In genomic region chr6:130620338-130620781, GRCh38 we compare ENCODE assay signal across 24 cellular contexts.
DNase-seq lines count a peak whose midpoint lies in the region; ATAC-seq, FAIRE-seq and TF ChIP-seq lines count a peak whose summit lies in the region.
"Had no signal": no experiment of that assay in that cellular context is flagged by ENCODE, and none has a peak within 500 bp of the region (broad histone marks: within the 10 kb centered on the region; RNA-seq: fewer than 3 reads in every experiment).

No MANE protein-coding gene starts in this region.

- no peaks in the 10 kb centered on the region for H3K27me3 ChIP-seq in PC-3 (ENCODE audit: low read length)
- H3K27me3 ChIP-seq: cardiac muscle cell, neural progenitor cell, SJSA1 had no signal

- H3K9ac ChIP-seq in PC-3 (ENCODE audit: low read length) = no peak overlapping the region
- H3K9ac ChIP-seq: neural progenitor cell had no signal

- BruUV-seq in PC-3 (replicated peaks; lab: Mats Ljungman, UMichigan) = no TSS peak

- no peaks in the 10 kb centered on the region for H3K36me3 ChIP-seq in PC-3 (ENCODE audit: low read depth, low read length)
- H3K36me3 ChIP-seq: cardiac muscle cell, neural progenitor cell, SJSA1 had no signal

- H3K4me3 Mint-ChIP-seq in activated T-cell treated with anti-CD3 and anti-CD28 coated beads, Interleukin-2, amount 50 U/mL, for 72 hours = no peak overlapping the region
- H3K4me3 Mint-ChIP-seq in activated T-cell treated with anti-CD3 and anti-CD28 coated beads, Interleukin-2, amount 50 U/mL, for 24 hours = no peak overlapping the region
- no peak overlapping the region for H3K4me3 Mint-ChIP-seq in stimulated activated effector memory CD8-positive, alpha-beta T cell treated with anti-CD3 and anti-CD28 coated beads, Interleukin-12 subunit alpha, Interleukin-12 subunit beta, amount 100 ng/mL, for 72 hours
- no peak overlapping the region for H3K4me3 Mint-ChIP-seq in effector memory CD8-positive, alpha-beta T cell
- H3K4me3 Mint-ChIP-seq: activated naive CD8-positive, alpha-beta T cell; neural progenitor cell had no signal

- H3K27ac Mint-ChIP-seq in activated T-cell treated with anti-CD3 and anti-CD28 coated beads, Interleukin-2, amount 50 U/mL, for 72 hours = no peak overlapping the region
- no peak overlapping the region for H3K27ac Mint-ChIP-seq in activated T-cell treated with anti-CD3 and anti-CD28 coated beads, Interleukin-2, amount 50 U/mL, for 24 hours
- no peak overlapping the region for H3K27ac Mint-ChIP-seq in stimulated activated effector memory CD8-positive, alpha-beta T cell treated with anti-CD3 and anti-CD28 coated beads, Interleukin-12 subunit alpha, Interleukin-12 subunit beta, amount 100 ng/mL, for 72 hours
- no peak overlapping the region for H3K27ac Mint-ChIP-seq in effector memory CD8-positive, alpha-beta T cell
- H3K27ac Mint-ChIP-seq: activated naive CD8-positive, alpha-beta T cell; neural progenitor cell had no signal

- no peaks in the 10 kb centered on the region for H3K27me3 Mint-ChIP-seq in activated T-cell treated with anti-CD3 and anti-CD28 coated beads, Interleukin-2, amount 50 U/mL, for 72 hours (ENCODE audit: low read depth)
- no peaks in the 10 kb centered on the region for H3K27me3 Mint-ChIP-seq in activated T-cell treated with anti-CD3 and anti-CD28 coated beads, Interleukin-2, amount 50 U/mL, for 24 hours
- H3K27me3 Mint-ChIP-seq in effector memory CD8-positive, alpha-beta T cell = no peaks in the 10 kb centered on the region
- H3K27me3 Mint-ChIP-seq: activated naive CD8-positive, alpha-beta T cell had no signal

- DNase-seq in activated T-cell treated with anti-CD3 and anti-CD28 coated beads, Interleukin-2, amount 50 U/mL, for 72 hours = no peak
- DNase-seq in activated T-cell treated with anti-CD3 and anti-CD28 coated beads, Interleukin-2, amount 50 U/mL, for 24 hours = no peak
- peak; percentile 41 for DNase-seq in PC-3
- no peak for DNase-seq in stimulated activated effector memory CD8-positive, alpha-beta T cell treated with anti-CD3 and anti-CD28 coated beads, Interleukin-12 subunit alpha, Interleukin-12 subunit beta, amount 100 ng/mL, for 72 hours (ENCODE audit: low spot score in 2 of 2)
- DNase-seq in Ammon's horn (ENCODE audit: low spot score) = no peak
- DNase-seq in effector memory CD8-positive, alpha-beta T cell = no peak
- DNase-seq: activated CD4-positive, alpha-beta T cell treated with anti-CD3 and anti-CD28 coated beads for 48 hours; activated T-cell treated with anti-CD3 and anti-CD28 coated beads for 4 hours; effector CD4-positive, alpha-beta T cell; foreskin melanocyte; left colon; midbrain; NCI-H1092; NCI-H748 treated with DMSO at 0.1 percent for 48 hours; OCI-M1; retina had no signal

- no peak overlapping the region for H2AFZ ChIP-seq in PC-3 (ENCODE audit: low read length)
- H2AFZ ChIP-seq: neural progenitor cell had no signal

- peaks cover 8% of the 10 kb centered on the region; the same call in 1 of the 2 replicates for H3K4me1 ChIP-seq in PC-3 (ENCODE audit: insufficient read depth, low read length)

- peak overlapping the region; percentile 28; the same call in 1 of the 2 replicates for H3K4me2 ChIP-seq in PC-3 (ENCODE audit: low read length)
- H3K4me2 ChIP-seq: neural progenitor cell had no signal

- H3K4me1 Mint-ChIP-seq in activated T-cell treated with anti-CD3 and anti-CD28 coated beads, Interleukin-2, amount 50 U/mL, for 72 hours (ENCODE audit: low read depth) = peaks cover 61% of the 10 kb centered on the region
- H3K4me1 Mint-ChIP-seq in activated T-cell treated with anti-CD3 and anti-CD28 coated beads, Interleukin-2, amount 50 U/mL, for 24 hours (ENCODE audit: low read depth) = peaks cover 46% of the 10 kb centered on the region
- peaks cover 18% of the 10 kb centered on the region for H3K4me1 Mint-ChIP-seq in stimulated activated effector memory CD8-positive, alpha-beta T cell treated with anti-CD3 and anti-CD28 coated beads, Interleukin-12 subunit alpha, Interleukin-12 subunit beta, amount 100 ng/mL, for 72 hours
- no peaks in the 10 kb centered on the region for H3K4me1 Mint-ChIP-seq in effector memory CD8-positive, alpha-beta T cell (ENCODE audit: low read depth in 2 of 2)

- H3K9me2 ChIP-seq in PC-3 (replicated peaks; ENCODE audit: low read length) = no peaks in the 10 kb centered on the region

- peak; percentile 99 for FAIRE-seq in endometrium (lab: Jason Lieb, UNC)
- FAIRE-seq: H54, K562 had no signal

- CTCF ChIA-PET in PC-3 (lab: Charles Lee) = no interaction called here

- no peaks in the 10 kb centered on the region for H3K79me2 ChIP-seq in PC-3 (ENCODE audit: low read length)

- intact Hi-C loops in PC-3 (cut with micrococcal nuclease) = no loop called here

- ATAC-seq in activated T-cell treated with anti-CD3 and anti-CD28 coated beads, Interleukin-2, amount 50 U/mL, for 72 hours (replicated peaks in 1 of 2) = peak; percentile 79
- ATAC-seq in PC-3 (peak; percentile 59), GM18498 (IDR thresholded peaks at IDR 0.05; ENCODE audit: unreplicated experiment) (no peak)
- peak; percentile 76 for ATAC-seq in stimulated activated effector memory CD8-positive, alpha-beta T cell treated with anti-CD3 and anti-CD28 coated beads, Interleukin-12 subunit alpha, Interleukin-12 subunit beta, amount 100 ng/mL, for 72 hours
- no peak for ATAC-seq in effector memory CD8-positive, alpha-beta T cell (replicated peaks)
- ATAC-seq: K562, left colon had no signal

- POLR2A ChIA-PET in PC-3 (lab: Charles Lee; ENCODE audit: unreplicated experiment) = no interaction called here

- no peak overlapping the region for H3K4me3 ChIP-seq in PC-3 (ENCODE audit: low read length)
- H3K4me3 ChIP-seq: cardiac muscle cell, K562, neural progenitor cell, SJSA1 had no signal

- no peak overlapping the region for H3K27ac ChIP-seq in PC-3 (ENCODE audit: low read length)
- H3K27ac ChIP-seq: cardiac muscle cell, neural progenitor cell, SJSA1 had no signal

- peaks cover 0 to 5% of the 10 kb centered on the region in 2 donors for H3K9me3 Mint-ChIP-seq in activated T-cell treated with anti-CD3 and anti-CD28 coated beads, Interleukin-2, amount 50 U/mL, for 72 hours
- peaks cover 8% of the 10 kb centered on the region for H3K9me3 Mint-ChIP-seq in activated T-cell treated with anti-CD3 and anti-CD28 coated beads, Interleukin-2, amount 50 U/mL, for 24 hours
- peaks cover 10% of the 10 kb centered on the region for H3K9me3 Mint-ChIP-seq in stimulated activated effector memory CD8-positive, alpha-beta T cell treated with anti-CD3 and anti-CD28 coated beads, Interleukin-12 subunit alpha, Interleukin-12 subunit beta, amount 100 ng/mL, for 72 hours
- no peaks in the 10 kb centered on the region for H3K9me3 Mint-ChIP-seq in effector memory CD8-positive, alpha-beta T cell

- H3F3A ChIP-seq in PC-3 (ENCODE audit: low read length, unreplicated experiment) = no peaks in the 10 kb centered on the region

- H3K9me3 ChIP-seq in PC-3 (ENCODE audit: low read length) = no peaks in the 10 kb centered on the region
- H3K9me3 ChIP-seq: SJSA1 had no signal

- H4K20me1 ChIP-seq in PC-3 (ENCODE audit: low read length) = no peaks in the 10 kb centered on the region

- no peak for TF ChIP-seq CTCF in PC-3 (conservative IDR thresholded peaks at IDR 0.05; ENCODE audit: low read depth, low read length)

- H3K36me3 Mint-ChIP-seq in activated T-cell treated with anti-CD3 and anti-CD28 coated beads, Interleukin-2, amount 50 U/mL, for 72 hours (ENCODE audit: insufficient read depth in 2 of 2) = peaks cover 2 to 3% of the 10 kb centered on the region in 2 donors
- no peaks in the 10 kb centered on the region for H3K36me3 Mint-ChIP-seq in activated T-cell treated with anti-CD3 and anti-CD28 coated beads, Interleukin-2, amount 50 U/mL, for 24 hours (ENCODE audit: low read depth)
- no peaks in the 10 kb centered on the region for H3K36me3 Mint-ChIP-seq in stimulated activated effector memory CD8-positive, alpha-beta T cell treated with anti-CD3 and anti-CD28 coated beads, Interleukin-12 subunit alpha, Interleukin-12 subunit beta, amount 100 ng/mL, for 72 hours
- H3K36me3 Mint-ChIP-seq in effector memory CD8-positive, alpha-beta T cell (ENCODE audit: insufficient read depth) = no peaks in the 10 kb centered on the region

Comparison
In these comparisons a context has a peak if more than half of its experiments do, and no peak if none do; other contexts are left out.
1. ATAC-seq: peak in activated T-cell treated with anti-CD3 and anti-CD28 coated beads, Interleukin-2, amount 50 U/mL, for 72 hours (2 of 2), PC-3 (single experiment) and stimulated activated effector memory CD8-positive, alpha-beta T cell treated with anti-CD3 and anti-CD28 coated beads, Interleukin-12 subunit alpha, Interleukin-12 subunit beta, amount 100 ng/mL, for 72 hours (single experiment); none in GM18498 (single experiment) and effector memory CD8-positive, alpha-beta T cell (single experiment).